ENCODE assay signal across 8 cellular contexts in the genomic region with DNA sequence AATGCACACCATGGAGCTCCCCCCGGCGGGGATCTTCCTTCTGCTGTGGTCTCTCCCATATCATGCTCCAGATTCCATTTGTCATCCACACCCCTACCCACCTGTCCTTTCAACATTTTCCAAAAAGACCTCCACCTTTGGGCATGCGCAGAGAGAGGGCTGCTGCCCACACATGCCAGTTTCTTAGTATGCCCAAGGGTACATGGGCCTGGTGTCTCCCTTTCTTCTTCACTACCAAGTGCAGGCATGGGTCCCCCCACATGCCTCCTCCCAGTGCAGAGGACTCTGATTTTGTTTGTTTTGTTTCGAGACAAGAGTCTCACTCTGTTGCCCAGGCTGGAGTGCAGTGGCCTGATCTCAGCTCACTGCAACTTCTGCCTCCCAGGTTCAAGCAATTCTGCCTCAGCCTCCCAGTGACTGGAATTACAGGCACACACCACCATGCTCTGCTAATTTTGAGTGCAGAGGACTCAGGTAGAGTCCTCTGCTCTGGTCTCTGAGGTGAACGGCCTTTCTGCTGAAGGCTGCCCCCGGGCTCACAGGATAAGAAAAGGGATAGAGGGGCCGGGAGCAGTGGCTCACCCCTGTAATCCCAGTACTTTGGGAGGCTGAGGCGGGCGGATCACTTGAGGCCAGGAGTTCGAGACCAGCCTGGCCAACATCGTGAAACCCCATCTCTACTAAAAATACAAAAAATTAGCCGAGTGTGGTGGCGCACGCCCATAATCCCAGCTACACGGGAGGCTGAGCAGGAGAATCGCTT. TPM values are rescaled to one million over a fixed set of nuclear protein-coding genes. Genes with fewer than 3 reads are reported as not detected.
DNase-seq lines count a peak whose midpoint lies in the region; ATAC-seq, FAIRE-seq and TF ChIP-seq lines count a peak whose summit lies in the region.
"Not testable (repeated sequence)": the region's sequence is repeated elsewhere in the genome, so short reads cannot be mapped to it uniquely, and the experiment has no call there.
"Had no signal": no experiment of that assay in that cellular context is flagged by ENCODE, and none has a peak within 500 bp of the region (broad histone marks: within the 10 kb centered on the region; RNA-seq: fewer than 3 reads in every experiment).

No MANE protein-coding gene starts in this region.

- DNase-seq in D341Med (ENCODE audit: low spot score): peak; percentile 11
- DNase-seq in T-cell; activated CD4-positive, alpha-beta memory T cell treated with anti-CD3 and anti-CD28 coated beads for 36 hours; activated T-helper 1 cell treated with anti-CD3 and anti-CD28 coated beads, Interleukin-12 subunit alpha, Interleukin-12 subunit beta, Interleukin-2, Interleukin-4 antibody, amounts not matched to agents 30 ng/mL and 10 ng/mL and 1 ng/mL, durations not matched to agents 14 hours and 24 hours and 36 hours (ENCODE audit: low spot score); GM12878 (ENCODE audit: low read depth, low spot score); naive thymus-derived CD8-positive, alpha-beta T cell; stimulated activated naive B cell treated with anti-CD40 and anti-IgM and Interleukin-4, amounts not matched to agents 10 μg/mL and 1 μg/mL and 100 μg/mL, for 72 hours: not testable (repeated sequence)

- not testable (repeated sequence) for H3K27me3 Mint-ChIP-seq in T-cell; activated CD4-positive, alpha-beta memory T cell treated with anti-CD3 and anti-CD28 coated beads for 36 hours; activated T-helper 1 cell treated with anti-CD3 and anti-CD28 coated beads, Interleukin-12 subunit alpha, Interleukin-12 subunit beta, Interleukin-2, Interleukin-4 antibody, amounts not matched to agents 30 ng/mL and 10 ng/mL and 1 ng/mL, durations not matched to agents 14 hours and 24 hours and 36 hours (ENCODE audit: insufficient read depth); naive thymus-derived CD8-positive, alpha-beta T cell; stimulated activated naive B cell treated with anti-CD40 and anti-IgM and Interleukin-4, amounts not matched to agents 10 μg/mL and 1 μg/mL and 100 μg/mL, for 72 hours

- H2AFZ ChIP-seq in GM12878 (ENCODE audit: control insufficient read depth, low read depth, low read length): not testable (repeated sequence)

- BruUV-seq in GM12878 (replicated peaks; lab: Mats Ljungman, UMichigan): not testable (repeated sequence)

- H3K36me3 Mint-ChIP-seq in T-cell: peaks cover 32% of the 10 kb centered on the region
- H3K36me3 Mint-ChIP-seq in activated CD4-positive, alpha-beta memory T cell treated with anti-CD3 and anti-CD28 coated beads for 36 hours: peaks cover 43% of the 10 kb centered on the region
- peaks cover 26% of the 10 kb centered on the region for H3K36me3 Mint-ChIP-seq in activated T-helper 1 cell treated with anti-CD3 and anti-CD28 coated beads, Interleukin-12 subunit alpha, Interleukin-12 subunit beta, Interleukin-2, Interleukin-4 antibody, amounts not matched to agents 30 ng/mL and 10 ng/mL and 1 ng/mL, durations not matched to agents 14 hours and 24 hours and 36 hours (ENCODE audit: low read depth)
- H3K36me3 Mint-ChIP-seq in naive thymus-derived CD8-positive, alpha-beta T cell: peaks cover 6 to 59% (median 16%) of the 10 kb centered on the region in 3 donors
- H3K36me3 Mint-ChIP-seq in stimulated activated naive B cell treated with anti-CD40 and anti-IgM and Interleukin-4, amounts not matched to agents 10 μg/mL and 1 μg/mL and 100 μg/mL, for 72 hours: peaks cover 60 to 71% of the 10 kb centered on the region in 2 donors

- 0 out of 2 replicates have a peak, but pooled peaks have one; percentile 0 for TF ChIP-seq POLR2A in GM12878 (IDR thresholded peaks at IDR 0.05; ENCODE audit: low read depth, low read length)

- H3K4me1 ChIP-seq in GM12878 (ENCODE audit: control insufficient read depth, insufficient read depth, low read length): not testable (repeated sequence)

- not testable (repeated sequence) for TF ChIP-seq EP300 in GM12878 (IDR thresholded peaks at IDR 0.05; ENCODE audit: borderline replicate concordance in 1 of 2, control insufficient read depth in 1 of 2, low read depth in 2 of 2, low read length in 2 of 2)

- not testable (repeated sequence) for H3K4me3 Mint-ChIP-seq in T-cell; activated CD4-positive, alpha-beta memory T cell treated with anti-CD3 and anti-CD28 coated beads for 36 hours; activated T-helper 1 cell treated with anti-CD3 and anti-CD28 coated beads, Interleukin-12 subunit alpha, Interleukin-12 subunit beta, Interleukin-2, Interleukin-4 antibody, amounts not matched to agents 30 ng/mL and 10 ng/mL and 1 ng/mL, durations not matched to agents 14 hours and 24 hours and 36 hours; stimulated activated naive B cell treated with anti-CD40 and anti-IgM and Interleukin-4, amounts not matched to agents 10 μg/mL and 1 μg/mL and 100 μg/mL, for 72 hours
- H3K4me3 Mint-ChIP-seq in naive thymus-derived CD8-positive, alpha-beta T cell: peak overlapping the region in 1 of 10 donors; percentile 37

- in situ Hi-C loops in GM12878 (cut with MboI): not testable (repeated sequence)

- POLR2A ChIA-PET in T-cell (lab: Charles Lee): not testable (repeated sequence)
- POLR2A ChIA-PET in activated CD4-positive, alpha-beta memory T cell treated with anti-CD3 and anti-CD28 coated beads for 36 hours (lab: Charles Lee): interaction anchor here (0.5 kb wide), 1 partner anchor 119 kb away, joined by 3 read pairs; no protein-coding TSS in a partner anchor
- POLR2A ChIA-PET in GM12878 (lab: Charles Lee): interaction anchor here (0.7 kb wide), 1 partner anchor 12 kb away, joined by 3 read pairs; no protein-coding TSS in a partner anchor
- POLR2A ChIA-PET in naive thymus-derived CD8-positive, alpha-beta T cell (lab: Charles Lee): interaction anchor here (0.6 to 2.3 kb wide), 9 partner anchors 8 to 1071 kb away, joined by 3 to 11 read pairs (median 4); a partner anchor contains a TSS

- not testable (repeated sequence) for FAIRE-seq in GM12878 (lab: Jason Lieb, UNC)

- H3K27ac ChIP-seq in GM12878 (ENCODE audit: control insufficient read depth, insufficient read depth): not testable (repeated sequence)

- H3K4me1 Mint-ChIP-seq in T-cell: peaks cover 18 to 24% (median 19%) of the 10 kb centered on the region in 3 donors
- H3K4me1 Mint-ChIP-seq in activated CD4-positive, alpha-beta memory T cell treated with anti-CD3 and anti-CD28 coated beads for 36 hours (ENCODE audit: low read depth); activated T-helper 1 cell treated with anti-CD3 and anti-CD28 coated beads, Interleukin-12 subunit alpha, Interleukin-12 subunit beta, Interleukin-2, Interleukin-4 antibody, amounts not matched to agents 30 ng/mL and 10 ng/mL and 1 ng/mL, durations not matched to agents 14 hours and 24 hours and 36 hours (ENCODE audit: low read depth): not testable (repeated sequence)
- H3K4me1 Mint-ChIP-seq in naive thymus-derived CD8-positive, alpha-beta T cell: peaks cover 16 to 50% (median 34%) of the 10 kb centered on the region in 4 donors
- H3K4me1 Mint-ChIP-seq in stimulated activated naive B cell treated with anti-CD40 and anti-IgM and Interleukin-4, amounts not matched to agents 10 μg/mL and 1 μg/mL and 100 μg/mL, for 72 hours: peaks cover 15 to 18% of the 10 kb centered on the region in 2 donors

- not testable (repeated sequence) for H3K79me2 ChIP-seq in GM12878 (ENCODE audit: control insufficient read depth, insufficient read depth, low read length)

- not testable (repeated sequence) for H3K4me3 ChIP-seq in GM12878

- CTCF ChIA-PET in T-cell (lab: Charles Lee); activated CD4-positive, alpha-beta memory T cell treated with anti-CD3 and anti-CD28 coated beads for 36 hours (lab: Charles Lee): not testable (repeated sequence)
- CTCF ChIA-PET in GM12878 (lab: Yijun Ruan, JAX): interaction anchor here (1.1 kb wide), 1 partner anchor 10 kb away, joined by 3 read pairs; no protein-coding TSS in a partner anchor

- not testable (repeated sequence) for H3K9me3 ChIP-seq in GM12878 (replicated peaks; ENCODE audit: control insufficient read depth, insufficient read depth, low read length)

- TF ChIP-seq CTCF in GM12878 (IDR thresholded peaks at IDR 0.05 in 2 of 3, conservative IDR thresholded peaks at IDR 0.05 in 1 of 3; ENCODE audit: control insufficient read depth in 2 of 3, extremely low read depth in 1 of 3, insufficient read depth in 1 of 3, low read depth in 3 of 3, low read length in 3 of 3): not testable (repeated sequence)

- WGBS in GM12878 (ENCODE audit: insufficient coverage, insufficient replicate concordance, low lambda C conversion rate, missing lambda C conversion rate): 96% methylated on average over 16 of the region's 16 CpGs

- not testable (repeated sequence) for H3K27me3 ChIP-seq in GM12878 (replicated peaks in 1 of 2; ENCODE audit: control insufficient read depth in 2 of 2, insufficient read depth in 2 of 2, low read length in 1 of 2)

- RAD21 ChIA-PET in GM12878 (lab: Charles Lee; ENCODE audit: unreplicated experiment): not testable (repeated sequence)

- H3K9me3 Mint-ChIP-seq in T-cell; activated CD4-positive, alpha-beta memory T cell treated with anti-CD3 and anti-CD28 coated beads for 36 hours; activated T-helper 1 cell treated with anti-CD3 and anti-CD28 coated beads, Interleukin-12 subunit alpha, Interleukin-12 subunit beta, Interleukin-2, Interleukin-4 antibody, amounts not matched to agents 30 ng/mL and 10 ng/mL and 1 ng/mL, durations not matched to agents 14 hours and 24 hours and 36 hours; naive thymus-derived CD8-positive, alpha-beta T cell; stimulated activated naive B cell treated with anti-CD40 and anti-IgM and Interleukin-4, amounts not matched to agents 10 μg/mL and 1 μg/mL and 100 μg/mL, for 72 hours: not testable (repeated sequence)

- not testable (repeated sequence) for TF ChIP-seq RAD21 in GM12878 (IDR thresholded peaks at IDR 0.05; ENCODE audit: insufficient read depth, low read depth, low read length)

- intact Hi-C loops in activated CD4-positive, alpha-beta memory T cell treated with anti-CD3 and anti-CD28 coated beads for 36 hours (cut with micrococcal nuclease); activated T-helper 1 cell treated with anti-CD3 and anti-CD28 coated beads, Interleukin-12 subunit alpha, Interleukin-12 subunit beta, Interleukin-2, Interleukin-4 antibody, amounts not matched to agents 30 ng/mL and 10 ng/mL and 1 ng/mL, durations not matched to agents 14 hours and 24 hours and 36 hours (cut with micrococcal nuclease); GM12878 (cut with micrococcal nuclease; ENCODE audit: unreplicated experiment): not testable (repeated sequence)

- H4K20me1 ChIP-seq in GM12878 (ENCODE audit: control insufficient read depth, insufficient read depth): not testable (repeated sequence)

- SMC1A ChIA-PET in GM12878 (lab: Charles Lee; ENCODE audit: uncharacterized antibody, unreplicated experiment): interaction anchor here (0.7 kb wide), 1 partner anchor 20 kb away, joined by 3 read pairs; no protein-coding TSS in a partner anchor

- H3K4me2 ChIP-seq in GM12878 (ENCODE audit: control insufficient read depth, insufficient read depth): not testable (repeated sequence)

- not testable (repeated sequence) for ATAC-seq in T-cell (replicated peaks in 1 of 4); GM12878; naive thymus-derived CD8-positive, alpha-beta T cell; stimulated activated naive B cell treated with anti-CD40 and anti-IgM and Interleukin-4, amounts not matched to agents 10 μg/mL and 1 μg/mL and 100 μg/mL, for 72 hours (replicated peaks)

- H3K36me3 ChIP-seq in GM12878 (ENCODE audit: control insufficient read depth in 2 of 2, insufficient read depth in 2 of 2, low read length in 1 of 2): peaks cover 5 to 16% of the 10 kb centered on the region in 2 experiments

- H3K27ac Mint-ChIP-seq in T-cell: peak overlapping the region; percentile 70 to 79
- H3K27ac Mint-ChIP-seq in activated CD4-positive, alpha-beta memory T cell treated with anti-CD3 and anti-CD28 coated beads for 36 hours: peak overlapping the region; percentile 34
- peak overlapping the region; percentile 59 for H3K27ac Mint-ChIP-seq in activated T-helper 1 cell treated with anti-CD3 and anti-CD28 coated beads, Interleukin-12 subunit alpha, Interleukin-12 subunit beta, Interleukin-2, Interleukin-4 antibody, amounts not matched to agents 30 ng/mL and 10 ng/mL and 1 ng/mL, durations not matched to agents 14 hours and 24 hours and 36 hours
- H3K27ac Mint-ChIP-seq in naive thymus-derived CD8-positive, alpha-beta T cell: peak overlapping the region in 8 of 10 donors; percentile 48 to 87 (median 75)
- H3K27ac Mint-ChIP-seq in stimulated activated naive B cell treated with anti-CD40 and anti-IgM and Interleukin-4, amounts not matched to agents 10 μg/mL and 1 μg/mL and 100 μg/mL, for 72 hours: peak overlapping the region; percentile 38

- not testable (repeated sequence) for H3K9ac ChIP-seq in GM12878 (ENCODE audit: control insufficient read depth, insufficient read depth, low read length)

RNA-seq across cellular contexts. Expression of a gene that starts 16.5 kb away (rescaled TPM):
- total RNA-seq in T-cell (10 to 100 TPM; 43.2 to 74.6 (median 66.4) TPM), GM12878 (2014; rRNA removed) (11.1 and 14.1 TPM in 2 replicates), GM12878 (2014; rRNA removed; fragmentation: Illumina TruSeq; extraction: Trizol) (10.2 and 13.9 TPM in 2 replicates), GM12878 (2021) (17.9 and 19.8 TPM in 2 replicates)
- total RNA-seq in activated CD4-positive, alpha-beta memory T cell treated with anti-CD3 and anti-CD28 coated beads for 36 hours: 10 to 100 TPM; 32.4 to 34.0 TPM
- 31.5 and 33.4 TPM in 2 replicates for total RNA-seq in activated T-helper 1 cell treated with anti-CD3 and anti-CD28 coated beads, Interleukin-12 subunit alpha, Interleukin-12 subunit beta, Interleukin-2, Interleukin-4 antibody, amounts not matched to agents 30 ng/mL and 10 ng/mL and 1 ng/mL, durations not matched to agents 14 hours and 24 hours and 36 hours
- total RNA-seq in GM12878 (2013; cell fraction: nucleolus; rRNA removed): 13.0 and 14.1 TPM in 2 replicates
- 6.7 TPM for polyA plus RNA-seq in GM12878 (2011; ENCODE audit: low read depth)
- polyA plus RNA-seq in GM12878 (2011; rRNA removed) (11.6 and 13.9 TPM in 2 replicates), GM12878 (2014; fragmentation: Illumina TruSeq; extraction: Trizol) (6.8 and 10.6 TPM in 2 replicates), GM12878 (2014; fragmentation: Nextera tagmentation; extraction: Ambion mirVana) (under 1 TPM; 0.29 to 0.47 TPM), GM12878 (2014; rRNA removed) (11.3 and 13.6 TPM in 2 replicates), GM12878 (2016; fragmentation: Nextera tagmentation; extraction: Ambion mirVana) (1 to 10 TPM; 2.5 to 2.8 TPM)
- 10.5 and 13.7 TPM in 2 replicates for polyA plus RNA-seq in GM12878 (2011; cell fraction: cytosol; rRNA removed)
- 28.7 and 34.5 TPM in 2 replicates for polyA plus RNA-seq in GM12878 (2011; cell fraction: nucleus; rRNA removed)
- 9.1 and 10.5 TPM in 2 replicates for polyA plus RNA-seq in GM12878 (2012)
- polyA minus RNA-seq in GM12878 (2011; rRNA and poly(A)+ RNA removed): 9.4 and 16.3 TPM in 2 replicates
- polyA minus RNA-seq in GM12878 (2011; cell fraction: cytosol; rRNA and poly(A)+ RNA removed): 6.4 and 8.3 TPM in 2 replicates
- 8.0 and 19.8 TPM in 2 replicates for polyA minus RNA-seq in GM12878 (2011; cell fraction: nucleus; rRNA and poly(A)+ RNA removed)
- 10 to 100 TPM; 54.4 to 58.8 TPM for total RNA-seq in naive thymus-derived CD8-positive, alpha-beta T cell
- polyA plus RNA-seq in naive thymus-derived CD8-positive, alpha-beta T cell: 1 to 10 TPM; 4.3 to 6.9 (median 5.6) TPM
- total RNA-seq: GM23248 had no signal
- polyA plus RNA-seq: GM23248 had no signal

RNA-seq across cellular contexts. Expression of a gene that starts 22.8 kb away (rescaled TPM):
- total RNA-seq in T-cell (10 to 100 TPM; 12.8 to 25.6 (median 15.5) TPM), GM12878 (2014; rRNA removed) (24.8 and 32.7 TPM in 2 replicates), GM12878 (2014; rRNA removed; fragmentation: Illumina TruSeq; extraction: Trizol) (18.8 and 21.7 TPM in 2 replicates), GM12878 (2021) (11.8 and 13.8 TPM in 2 replicates)
- total RNA-seq in activated CD4-positive, alpha-beta memory T cell treated with anti-CD3 and anti-CD28 coated beads for 36 hours: 10 to 100 TPM; 11.7 to 15.0 TPM
- 24.0 and 24.5 TPM in 2 replicates for total RNA-seq in activated T-helper 1 cell treated with anti-CD3 and anti-CD28 coated beads, Interleukin-12 subunit alpha, Interleukin-12 subunit beta, Interleukin-2, Interleukin-4 antibody, amounts not matched to agents 30 ng/mL and 10 ng/mL and 1 ng/mL, durations not matched to agents 14 hours and 24 hours and 36 hours
- 28.1 and 28.4 TPM in 2 replicates for total RNA-seq in GM12878 (2013; cell fraction: nucleolus; rRNA removed)
- 16.0 TPM for polyA plus RNA-seq in GM12878 (2011; ENCODE audit: low read depth)
- polyA plus RNA-seq in GM12878 (2011; rRNA removed) (32.2 and 40.4 TPM in 2 replicates), GM12878 (2014; fragmentation: Illumina TruSeq; extraction: Trizol) (24.7 and 27.0 TPM in 2 replicates), GM12878 (2014; fragmentation: Nextera tagmentation; extraction: Ambion mirVana) (10 to 100 TPM; 23.4 to 25.1 TPM), GM12878 (2014; rRNA removed) (19.0 and 20.8 TPM in 2 replicates), GM12878 (2016; fragmentation: Nextera tagmentation; extraction: Ambion mirVana) (10 to 100 TPM; 27.7 to 30.0 TPM)
- 23.1 and 29.6 TPM in 2 replicates for polyA plus RNA-seq in GM12878 (2011; cell fraction: cytosol; rRNA removed)
- polyA plus RNA-seq in GM12878 (2011; cell fraction: nucleus; rRNA removed): 16.6 and 19.0 TPM in 2 replicates
- polyA plus RNA-seq in GM12878 (2012): 27.7 and 28.4 TPM in 2 replicates
- polyA minus RNA-seq in GM12878 (2011; rRNA and poly(A)+ RNA removed): 24.3 and 40.1 TPM in 2 replicates
- 8.2 and 9.2 TPM in 2 replicates for polyA minus RNA-seq in GM12878 (2011; cell fraction: cytosol; rRNA and poly(A)+ RNA removed)
- 10.5 and 15.4 TPM in 2 replicates for polyA minus RNA-seq in GM12878 (2011; cell fraction: nucleus; rRNA and poly(A)+ RNA removed)
- total RNA-seq in naive thymus-derived CD8-positive, alpha-beta T cell: 10 to 100 TPM; 22.5 to 24.8 TPM
- 10 to 100 TPM; 42.2 to 53.3 (median 47.3) TPM for polyA plus RNA-seq in naive thymus-derived CD8-positive, alpha-beta T cell

RNA-seq across cellular contexts. Expression of a gene that starts 28.1 kb away (rescaled TPM):
- total RNA-seq in T-cell (100 to 1,000 TPM; 135 to 181 (median 164) TPM), GM12878 (2014; rRNA removed) (83.4 and 83.9 TPM in 2 replicates), GM12878 (2014; rRNA removed; fragmentation: Illumina TruSeq; extraction: Trizol) (68.8 and 74.9 TPM in 2 replicates), GM12878 (2021) (87.2 and 101 TPM in 2 replicates)
- 10 to 100 TPM; 73.4 to 74.8 TPM for total RNA-seq in activated CD4-positive, alpha-beta memory T cell treated with anti-CD3 and anti-CD28 coated beads for 36 hours
- total RNA-seq in activated T-helper 1 cell treated with anti-CD3 and anti-CD28 coated beads, Interleukin-12 subunit alpha, Interleukin-12 subunit beta, Interleukin-2, Interleukin-4 antibody, amounts not matched to agents 30 ng/mL and 10 ng/mL and 1 ng/mL, durations not matched to agents 14 hours and 24 hours and 36 hours: 99.6 and 100.0 TPM in 2 replicates
- total RNA-seq in GM12878 (2013; cell fraction: nucleolus; rRNA removed): 168 and 196 TPM in 2 replicates
- polyA plus RNA-seq in GM12878 (2011; ENCODE audit: low read depth): 73.5 TPM
- polyA plus RNA-seq in GM12878 (2011; rRNA removed) (85.7 and 106 TPM in 2 replicates), GM12878 (2014; fragmentation: Illumina TruSeq; extraction: Trizol) (58.2 and 82.7 TPM in 2 replicates), GM12878 (2014; fragmentation: Nextera tagmentation; extraction: Ambion mirVana) (1 to 10 TPM; 5.2 to 8.4 TPM), GM12878 (2014; rRNA removed) (78.6 and 79.0 TPM in 2 replicates), GM12878 (2016; fragmentation: Nextera tagmentation; extraction: Ambion mirVana) (10 to 100 TPM; 78.9 to 79.4 TPM)
- 111 and 179 TPM in 2 replicates for polyA plus RNA-seq in GM12878 (2011; cell fraction: cytosol; rRNA removed)
- 320 and 332 TPM in 2 replicates for polyA plus RNA-seq in GM12878 (2011; cell fraction: nucleus; rRNA removed)
- polyA plus RNA-seq in GM12878 (2012): 95.5 and 119 TPM in 2 replicates
- 96.3 and 167 TPM in 2 replicates for polyA minus RNA-seq in GM12878 (2011; rRNA and poly(A)+ RNA removed)
- 30.5 and 33.5 TPM in 2 replicates for polyA minus RNA-seq in GM12878 (2011; cell fraction: cytosol; rRNA and poly(A)+ RNA removed)
- polyA minus RNA-seq in GM12878 (2011; cell fraction: nucleus; rRNA and poly(A)+ RNA removed): 51.4 and 63.3 TPM in 2 replicates
- 100 to 1,000 TPM; 158 to 166 TPM for total RNA-seq in naive thymus-derived CD8-positive, alpha-beta T cell
- polyA plus RNA-seq in naive thymus-derived CD8-positive, alpha-beta T cell: 10 to 100 TPM; 53.6 to 56.3 (median 53.6) TPM

RNA-seq across cellular contexts. Expression of a gene that starts 30.1 kb away (rescaled TPM):
- 10 to 100 TPM; 24.1 to 53.9 (median 46.2) TPM for total RNA-seq in T-cell
- total RNA-seq in activated CD4-positive, alpha-beta memory T cell treated with anti-CD3 and anti-CD28 coated beads for 36 hours: 100 to 1,000 TPM; 181 to 195 TPM
- total RNA-seq in activated T-helper 1 cell treated with anti-CD3 and anti-CD28 coated beads, Interleukin-12 subunit alpha, Interleukin-12 subunit beta, Interleukin-2, Interleukin-4 antibody, amounts not matched to agents 30 ng/mL and 10 ng/mL and 1 ng/mL, durations not matched to agents 14 hours and 24 hours and 36 hours: 218 and 227 TPM in 2 replicates
- total RNA-seq in GM12878 (2013; cell fraction: nucleolus; rRNA removed): 35.5 and 41.8 TPM in 2 replicates
- 201 and 202 TPM in 2 replicates for total RNA-seq in GM12878 (2014; rRNA removed)
- total RNA-seq in GM12878 (2014; rRNA removed; fragmentation: Illumina TruSeq; extraction: Trizol): 116 and 120 TPM in 2 replicates
- total RNA-seq in GM12878 (2021): 189 TPM in 2 replicates
- 74.3 TPM for polyA plus RNA-seq in GM12878 (2011; ENCODE audit: low read depth)
- 155 and 251 TPM in 2 replicates for polyA plus RNA-seq in GM12878 (2011; rRNA removed)
- 241 and 318 TPM in 2 replicates for polyA plus RNA-seq in GM12878 (2011; cell fraction: cytosol; rRNA removed)
- polyA plus RNA-seq in GM12878 (2011; cell fraction: nucleus; rRNA removed): 132 and 140 TPM in 2 replicates
- 98.0 and 98.2 TPM in 2 replicates for polyA plus RNA-seq in GM12878 (2012)
- polyA plus RNA-seq in GM12878 (2014; fragmentation: Illumina TruSeq; extraction: Trizol): 213 and 240 TPM in 2 replicates
- 10 to 100 TPM; 26.1 to 45.7 TPM for polyA plus RNA-seq in GM12878 (2014; fragmentation: Nextera tagmentation; extraction: Ambion mirVana)
- 237 and 311 TPM in 2 replicates for polyA plus RNA-seq in GM12878 (2014; rRNA removed)
- 100 to 1,000 TPM; 344 to 385 TPM for polyA plus RNA-seq in GM12878 (2016; fragmentation: Nextera tagmentation; extraction: Ambion mirVana)
- polyA minus RNA-seq in GM12878 (2011; rRNA and poly(A)+ RNA removed): 134 and 149 TPM in 2 replicates
- polyA minus RNA-seq in GM12878 (2011; cell fraction: cytosol; rRNA and poly(A)+ RNA removed): 49.7 and 57.6 TPM in 2 replicates
- polyA minus RNA-seq in GM12878 (2011; cell fraction: nucleus; rRNA and poly(A)+ RNA removed): 32.0 and 54.1 TPM in 2 replicates
- total RNA-seq in naive thymus-derived CD8-positive, alpha-beta T cell: 10 to 100 TPM; 44.6 to 49.0 TPM
- polyA plus RNA-seq in naive thymus-derived CD8-positive, alpha-beta T cell: 100 to 1,000 TPM in 1 of 3 donors, 10 to 100 TPM in 2; 71.3 to 101 (median 80.5) TPM

RNA-seq across cellular contexts. Expression of a gene that starts 32.9 kb away (rescaled TPM):
- total RNA-seq in T-cell: 10 to 100 TPM; 45.4 to 72.9 (median 71.7) TPM
- total RNA-seq in activated CD4-positive, alpha-beta memory T cell treated with anti-CD3 and anti-CD28 coated beads for 36 hours: 10 to 100 TPM; 20.9 to 21.2 TPM
- total RNA-seq in activated T-helper 1 cell treated with anti-CD3 and anti-CD28 coated beads, Interleukin-12 subunit alpha, Interleukin-12 subunit beta, Interleukin-2, Interleukin-4 antibody, amounts not matched to agents 30 ng/mL and 10 ng/mL and 1 ng/mL, durations not matched to agents 14 hours and 24 hours and 36 hours: 21.2 and 21.8 TPM in 2 replicates
- 20.5 and 20.9 TPM in 2 replicates for total RNA-seq in GM12878 (2013; cell fraction: nucleolus; rRNA removed)
- 15.6 and 17.6 TPM in 2 replicates for total RNA-seq in GM12878 (2014; rRNA removed)
- total RNA-seq in GM12878 (2014; rRNA removed; fragmentation: Illumina TruSeq; extraction: Trizol): 10.3 and 10.4 TPM in 2 replicates
- 25.5 and 26.7 TPM in 2 replicates for total RNA-seq in GM12878 (2021)
- 7.7 TPM for polyA plus RNA-seq in GM12878 (2011; ENCODE audit: low read depth)
- 11.1 and 16.6 TPM in 2 replicates for polyA plus RNA-seq in GM12878 (2011; rRNA removed)
- 20.0 and 26.5 TPM in 2 replicates for polyA plus RNA-seq in GM12878 (2011; cell fraction: cytosol; rRNA removed)
- 36.0 and 36.4 TPM in 2 replicates for polyA plus RNA-seq in GM12878 (2011; cell fraction: nucleus; rRNA removed)
- 18.9 and 20.4 TPM in 2 replicates for polyA plus RNA-seq in GM12878 (2012)
- 17.9 and 20.6 TPM in 2 replicates for polyA plus RNA-seq in GM12878 (2014; fragmentation: Illumina TruSeq; extraction: Trizol)
- 1 to 10 TPM; 2.4 to 5.1 TPM for polyA plus RNA-seq in GM12878 (2014; fragmentation: Nextera tagmentation; extraction: Ambion mirVana)
- polyA plus RNA-seq in GM12878 (2014; rRNA removed): 29.3 and 32.3 TPM in 2 replicates
- polyA plus RNA-seq in GM12878 (2016; fragmentation: Nextera tagmentation; extraction: Ambion mirVana): 1 to 10 TPM; 3.3 to 4.0 TPM
- 17.7 and 24.6 TPM in 2 replicates for polyA minus RNA-seq in GM12878 (2011; rRNA and poly(A)+ RNA removed)
- 4.9 and 6.8 TPM in 2 replicates for polyA minus RNA-seq in GM12878 (2011; cell fraction: cytosol; rRNA and poly(A)+ RNA removed)
- polyA minus RNA-seq in GM12878 (2011; cell fraction: nucleus; rRNA and poly(A)+ RNA removed): 7.3 and 12.1 TPM in 2 replicates
- 10 to 100 TPM; 59.5 to 64.8 TPM for total RNA-seq in naive thymus-derived CD8-positive, alpha-beta T cell
- 1 to 10 TPM; 2.2 to 6.6 (median 4.5) TPM for polyA plus RNA-seq in naive thymus-derived CD8-positive, alpha-beta T cell
